ENCODE assay signal across 8 cellular contexts in genomic region chrX:48696301-48697181, GRCh38. TPM values are rescaled to one million over a fixed set of nuclear protein-coding genes. Genes with fewer than 3 reads are reported as not detected.
DNase-seq lines count a peak whose midpoint lies in the region; ATAC-seq and TF ChIP-seq lines count a peak whose summit lies in the region.

Gene SUV39H1 (plus strand): TSS chrX:48696734. CDS start chrX:48696785, 51 bp downstream.

- H3K9me3 ChIP-seq in BLaER1 treated with 17β-estradiol and CSF1 and Interleukin-3, amounts not matched to agents 10 nM and 100 nM (replicated peaks in 1 of 11): no peaks in the 10 kb centered on the region

- no peak for TF ChIP-seq CTCF in choroid plexus epithelial cell (conservative IDR thresholded peaks at IDR 0.05; ENCODE audit: low read depth, low read length)

- H3K27me3 Mint-ChIP-seq in activated CD4-positive, alpha-beta T cell treated with anti-CD3 and anti-CD28 coated beads for 36 hours: no peaks in the 10 kb centered on the region

- H3K4me2 ChIP-seq in BLaER1 treated with 17β-estradiol and CSF1 and Interleukin-3, amounts not matched to agents 10 nM and 100 nM: peak within 1 kb of the TSS; percentile 69 to 91 (median 83)

- H3K36me3 ChIP-seq in BLaER1 treated with 17β-estradiol and CSF1 and Interleukin-3, amounts not matched to agents 10 nM and 100 nM: peaks cover 0 to 33% (median 28%) of the 10 kb centered on the region in 11 experiments; a peak in 18 of 22 replicates

- peaks cover 0 to 20% (median 5%) of the 10 kb centered on the region in 11 experiments; a peak in 9 of 22 replicates for H4K20me1 ChIP-seq in BLaER1 treated with 17β-estradiol and CSF1 and Interleukin-3, amounts not matched to agents 10 nM and 100 nM

- H3K27ac Mint-ChIP-seq in activated CD4-positive, alpha-beta T cell treated with anti-CD3 and anti-CD28 coated beads for 36 hours: peak within 1 kb of the TSS; percentile 92

- CTCF ChIA-PET in activated CD4-positive, alpha-beta T cell treated with anti-CD3 and anti-CD28 coated beads for 36 hours (lab: Charles Lee): no interaction called here

- H3K4me1 Mint-ChIP-seq in activated CD4-positive, alpha-beta T cell treated with anti-CD3 and anti-CD28 coated beads for 36 hours: peaks cover 19% of the 10 kb centered on the region

- peaks cover 22% of the 10 kb centered on the region for H3K36me3 Mint-ChIP-seq in activated CD4-positive, alpha-beta T cell treated with anti-CD3 and anti-CD28 coated beads for 36 hours (ENCODE audit: low read depth)

- peak within 1 kb of the TSS; percentile 80 to 91 (median 88) for H3K9ac ChIP-seq in BLaER1 treated with 17β-estradiol and CSF1 and Interleukin-3, amounts not matched to agents 10 nM and 100 nM

- peak; percentile 88 for ATAC-seq in GM19328 (IDR thresholded peaks at IDR 0.05; ENCODE audit: unreplicated experiment)
- peak; percentile 86 for ATAC-seq in HG03460 (IDR thresholded peaks at IDR 0.05; ENCODE audit: unreplicated experiment)
- peak; percentile 94 for ATAC-seq in activated CD4-positive, alpha-beta T cell treated with anti-CD3 and anti-CD28 coated beads for 36 hours

- peak within 1 kb of the TSS; percentile 91 for H3K4me3 Mint-ChIP-seq in activated CD4-positive, alpha-beta T cell treated with anti-CD3 and anti-CD28 coated beads for 36 hours

- H3K9me3 Mint-ChIP-seq in activated CD4-positive, alpha-beta T cell treated with anti-CD3 and anti-CD28 coated beads for 36 hours (ENCODE audit: low read depth): no peaks in the 10 kb centered on the region

- intact Hi-C loops in activated CD4-positive, alpha-beta T cell treated with anti-CD3 and anti-CD28 coated beads for 36 hours (cut with DNase I, micrococcal nuclease): loop anchor here (1.0 to 5.0 kb wide), 16 partner anchors 13 to 1038 kb away; partner anchors contain the start of genes FTSJ1 (in 1 of the 2), PPP1R3F (in 1 of the 2), PQBP1 (in 1 of the 2) and TIMM17B (in 1 of the 2)

- H3K4me1 ChIP-seq in BLaER1 treated with 17β-estradiol and CSF1 and Interleukin-3, amounts not matched to agents 10 nM and 100 nM: peaks cover 10 to 33% (median 23%) of the 10 kb centered on the region in 10 experiments

- POLR2A ChIA-PET in activated CD4-positive, alpha-beta T cell treated with anti-CD3 and anti-CD28 coated beads for 36 hours (lab: Charles Lee): interaction anchor here (0.5 to 1.5 kb wide), 7 partner anchors 13 to 409 kb away, joined by 3 to 15 read pairs (median 4); partner anchors contain the start of genes PQBP1, TIMM17B and WAS

- H3K27me3 ChIP-seq in BLaER1 treated with 17β-estradiol and CSF1 and Interleukin-3, amounts not matched to agents 10 nM and 100 nM: peaks cover 3 to 78% (median 42%) of the 10 kb centered on the region in 11 experiments; a peak in 21 of 22 replicates
- H3K27me3 ChIP-seq in layer of hippocampus (ENCODE audit: control insufficient read depth, insufficient read depth, low read length): no peaks in the 10 kb centered on the region

- DNase-seq in NCI-H524 treated with DMSO at 0.1 percent for 48 hours (lab: John Stamatoyannopoulos, UW) (peak; percentile 77), choroid plexus epithelial cell (ENCODE audit: low read depth) (peak; percentile 89)
- peak; percentile 92 for DNase-seq in activated CD4-positive, alpha-beta T cell treated with anti-CD3 and anti-CD28 coated beads for 36 hours
- peak; percentile 52 to 74 (median 63) for DNase-seq in stimulated activated CD4-positive, alpha-beta T cell treated with anti-CD3 and anti-CD28 coated beads, Interleukin-1b, Interleukin-23, amount 100 ng/mL, for 24 hours (ENCODE audit: low read depth in 4 of 4, low spot score in 1 of 4)

- H3K4me3 ChIP-seq in BLaER1 treated with 17β-estradiol and CSF1 and Interleukin-3, amounts not matched to agents 10 nM and 100 nM: peak within 1 kb of the TSS; percentile 58 to 78 (median 70)
- peak within 1 kb of the TSS; percentile 65 for H3K4me3 ChIP-seq in choroid plexus epithelial cell (ENCODE audit: low read depth, low read length)

- peak within 1 kb of the TSS; percentile 63 to 92 (median 88) for H3K27ac ChIP-seq in BLaER1 treated with 17β-estradiol and CSF1 and Interleukin-3, amounts not matched to agents 10 nM and 100 nM
- H3K27ac ChIP-seq in layer of hippocampus (ENCODE audit: low read depth, low read length): peak within 1 kb of the TSS; percentile 83

RNA-seq across cellular contexts. Expression of gene SUV39H1, which starts in this region (rescaled TPM):
- 10 to 100 TPM; 30.8 to 31.7 TPM for total RNA-seq in activated CD4-positive, alpha-beta T cell treated with anti-CD3 and anti-CD28 coated beads for 36 hours

Comparison
In these comparisons a context has a peak if more than half of its experiments do, and no peak if none do; other contexts are left out.
1. Peak in every context shown above with its lines: DNase-seq, ATAC-seq, H3K4me3 ChIP-seq and H3K27ac ChIP-seq.